8 cellular contexts compared by ENCODE assay signal in genomic region chrX:111511477-111511876, GRCh38. TPM values are rescaled to one million over a fixed set of nuclear protein-coding genes. Genes with fewer than 3 reads are reported as not detected.
DNase-seq lines count a peak whose midpoint lies in the region; ATAC-seq and TF ChIP-seq lines count a peak whose summit lies in the region.

SERTM2 (plus strand) TSS chrX:111511645; CDS start chrX:111518858, 7,213 bp downstream.

- no peak for TF ChIP-seq CTCF in WERI-Rb-1 (IDR thresholded peaks at IDR 0.05; ENCODE audit: low read depth, low read length)
- no peak for TF ChIP-seq CTCF in omental fat pad (IDR thresholded peaks at IDR 0.05)

- H3K36me3 ChIP-seq in WERI-Rb-1, result no peaks in the 10 kb centered on the region

- DNase-seq in NCI-H82 (lab: John Stamatoyannopoulos, UW) (peak; percentile 40), NCI-H82 treated with DMSO at 0.1 percent for 48 hours (lab: John Stamatoyannopoulos, UW; ENCODE audit: unreplicated experiment) (no peak), WERI-Rb-1 (peak; percentile 12), omental fat pad (ENCODE audit: low spot score) (no peak), superior temporal gyrus (ENCODE audit: extremely low spot score) (no peak), immature natural killer cell (no peak), putamen (ENCODE audit: low spot score) (no peak)

- no peaks in the 10 kb centered on the region for H3K9me3 ChIP-seq in WERI-Rb-1 (ENCODE audit: severe bottlenecking)

- H3K9me3 Mint-ChIP-seq in immature natural killer cell, result no peaks in the 10 kb centered on the region

- H3K27me3 Mint-ChIP-seq in immature natural killer cell (ENCODE audit: low read depth in 3 of 3), result peaks cover 0 to 3% (median 3%) of the 10 kb centered on the region in 3 donors

- H3K27me3 ChIP-seq in WERI-Rb-1 (ENCODE audit: insufficient read depth, low read depth, severe bottlenecking), result peaks cover 9% of the 10 kb centered on the region

- peak within 1 kb of the TSS; percentile 22 for H3K4me3 ChIP-seq in WERI-Rb-1 (ENCODE audit: low read depth, low read length)

- no peaks in the 10 kb centered on the region for H3K36me3 Mint-ChIP-seq in immature natural killer cell

- H3K27ac ChIP-seq in WERI-Rb-1, result no peak within 1 kb of the TSS; the same call in 1 of the 2 replicates

- peak; percentile 61 for ATAC-seq in HG03108 (IDR thresholded peaks at IDR 0.05; ENCODE audit: unreplicated experiment)
- peak; percentile 75 for ATAC-seq in omental fat pad (ENCODE audit: low FRiP score)

- no peaks in the 10 kb centered on the region for H3K4me1 Mint-ChIP-seq in immature natural killer cell

- no peak within 1 kb of the TSS for H3K27ac Mint-ChIP-seq in immature natural killer cell

- no peak within 1 kb of the TSS for H3K4me3 Mint-ChIP-seq in immature natural killer cell

RNA-seq across cellular contexts. Expression of gene SERTM2, which starts in this region (rescaled TPM):
- not detected for total RNA-seq in omental fat pad
- not detected for polyA plus RNA-seq in immature natural killer cell

Comparison
In these comparisons a context has a peak if more than half of its experiments do, and no peak if none do; other contexts are left out.
1. DNase-seq: peak in NCI-H82 (single experiment) and WERI-Rb-1 (single experiment); none in NCI-H82 treated with DMSO at 0.1 percent for 48 hours (single experiment), omental fat pad (single experiment), superior temporal gyrus (single experiment), immature natural killer cell (0 of 3) and putamen (single experiment).
2. Peak in ATAC-seq in omental fat pad; RNA of the gene not detected or under 1 TPM.